In the genomic region with DNA sequence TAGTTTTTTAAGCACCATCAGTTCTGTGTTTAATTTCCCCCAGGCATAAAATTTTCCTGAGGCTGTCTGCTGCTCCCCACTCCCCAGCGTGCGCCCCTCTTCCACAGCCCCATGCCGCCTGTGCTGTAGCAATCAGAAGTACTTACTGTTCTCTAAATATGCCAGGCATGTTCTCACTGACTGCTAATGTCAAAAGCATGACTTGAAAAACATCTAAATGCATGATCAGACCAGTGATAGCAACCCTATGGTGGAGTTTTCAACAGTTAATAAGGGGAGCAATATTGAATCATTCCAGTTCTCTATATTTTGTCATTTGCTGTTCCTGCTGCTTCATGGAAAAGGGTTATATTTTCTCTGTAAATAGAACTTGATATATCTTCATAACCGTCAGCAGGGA, we compare ENCODE assay signal across 25 cellular contexts.
"Had no signal": no experiment of that assay in that cellular context is flagged by ENCODE, and none has a peak within 500 bp of the region (broad histone marks: within the 10 kb centered on the region; RNA-seq: fewer than 3 reads in every experiment).

No MANE protein-coding gene starts in this region.

- H3K4me2 ChIP-seq: hepatocyte, smooth muscle cell had no signal

- H3K4me3 ChIP-seq: cardiac muscle cell, hepatocyte, left ventricle myocardium inferior, pancreas, right lobe of liver, smooth muscle cell, thoracic aorta, upper lobe of right lung had no signal

- ATAC-seq: esophagus mucosa; natural killer cell treated with Interleukin-12 subunit alpha and Interleukin-12 subunit beta and Interleukin-15 and Interleukin-18, amount 100 ng/mL, for 72 hours; pancreas; right lobe of liver; stimulated activated naive B cell treated with anti-CD40 and anti-IgM and Interleukin-4, amounts not matched to agents 10 μg/mL and 1 μg/mL and 100 μg/mL, for 72 hours; upper lobe of right lung had no signal

- H3K27me3 ChIP-seq: cardiac muscle cell, hepatocyte, neutrophil, pancreas, right lobe of liver, upper lobe of right lung had no signal

- H3K27ac ChIP-seq: cardiac muscle cell, hepatocyte, left ventricle myocardium inferior, neutrophil, pancreas, right lobe of liver, thoracic aorta, upper lobe of right lung had no signal

- H3K36me3 ChIP-seq: cardiac muscle cell, left ventricle myocardium inferior, neutrophil, pancreas, right lobe of liver, thoracic aorta, upper lobe of right lung had no signal

- H2AFZ ChIP-seq: hepatocyte had no signal

- H3K9me3 ChIP-seq: left ventricle myocardium inferior, neutrophil, pancreas, right lobe of liver, thoracic aorta, upper lobe of right lung had no signal

- H3K4me1 ChIP-seq: left ventricle myocardium inferior, pancreas, right lobe of liver, upper lobe of right lung had no signal

- DNase-seq: activated CD4-positive, alpha-beta T cell treated with anti-CD3 and anti-CD28 coated beads for 1 hour; activated naive CD4-positive, alpha-beta T cell; activated naive CD8-positive, alpha-beta T cell treated with anti-CD3 and anti-CD28 coated beads for 36 hours; activated T-cell treated with anti-CD3 and anti-CD28 coated beads, Interleukin-2, amount 50 U/mL, for 1 hour; amygdala; effector memory CD4-positive, alpha-beta T cell; glutamatergic neuron; immature natural killer cell; kidney glomerular epithelial cell; left ventricle myocardium inferior; midbrain; pancreas; right lobe of liver; stimulated activated CD4-positive, alpha-beta T cell treated with anti-CD3 and anti-CD28 coated beads, Interleukin-2, amount 100 ng/mL, for 48 hours; stimulated activated CD8-positive, alpha-beta memory T cell treated with anti-CD3 and anti-CD28 coated beads, Interleukin-4, amount 100 ng/mL, for 48 hours; stimulated activated naive B cell treated with anti-CD40 and anti-IgM and Interleukin-4, amounts not matched to agents 10 μg/mL and 1 μg/mL and 100 μg/mL, for 72 hours; T-helper 1 cell; upper lobe of right lung had no signal
